ENCODE assay signal across 1 cellular context in genomic region chr1:223832637-223832943, GRCh38.
TF ChIP-seq lines count a peak whose summit lies in the region.

No MANE protein-coding gene starts in this region.

TF ChIP-seq in HCT116, 20 proteins besides CTCF, POLR2A, EP300 and RAD21 (continued from another document):
- TF ChIP-seq REST (IDR thresholded peaks at IDR 0.05; ENCODE audit: low read depth) (no peak), MAX (IDR thresholded peaks at IDR 0.05) (no peak), SP1 (IDR thresholded peaks at IDR 0.05; ENCODE audit: low read depth) (no peak), EZH2phosphoT487 (IDR thresholded peaks at IDR 0.05; ENCODE audit: borderline replicate concordance) (no peak), TCF7L2 (IDR thresholded peaks at IDR 0.05; ENCODE audit: borderline replicate concordance, extremely low read depth, insufficient read depth, insufficient read length) (no peak), YY1 (IDR thresholded peaks at IDR 0.05; ENCODE audit: extremely low read depth, insufficient replicate concordance, low read depth, low read length) (no peak), POLR2AphosphoS5 (IDR thresholded peaks at IDR 0.05; ENCODE audit: low read depth, low read length) (no peak), JUND (IDR thresholded peaks at IDR 0.05) (no peak), ELF1 (IDR thresholded peaks at IDR 0.05; ENCODE audit: borderline replicate concordance, low read depth) (no peak), ZFX (IDR thresholded peaks at IDR 0.05) (no peak)
